Comparison of ENCODE assay signal across 12 cellular contexts in the genomic region with DNA sequence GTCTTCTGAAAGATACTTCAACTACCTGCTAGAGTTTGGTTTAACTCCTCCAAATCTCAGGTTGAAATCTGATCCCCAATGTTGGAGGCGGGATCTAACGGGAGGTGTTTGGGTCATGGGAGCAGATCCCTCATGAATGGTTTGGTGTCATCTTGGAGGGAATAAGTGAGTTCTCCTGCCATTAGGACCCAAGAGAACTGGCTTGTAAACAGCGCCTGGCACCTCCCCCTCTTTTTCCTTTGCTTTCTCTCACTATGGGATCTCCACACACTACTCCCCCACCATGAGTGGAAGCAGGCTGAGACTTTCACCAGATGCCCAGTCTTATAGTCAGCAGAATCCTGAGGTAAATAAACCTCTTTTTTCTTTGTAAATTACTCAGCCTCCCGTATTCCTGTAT. TPM values are rescaled to one million over a fixed set of nuclear protein-coding genes. Genes with fewer than 3 reads are reported as not detected.
DNase-seq lines count a peak whose midpoint lies in the region; ATAC-seq and TF ChIP-seq lines count a peak whose summit lies in the region.
"Had no signal": no experiment of that assay in that cellular context is flagged by ENCODE, and none has a peak within 500 bp of the region (broad histone marks: within the 10 kb centered on the region; RNA-seq: fewer than 3 reads in every experiment).

No MANE protein-coding gene starts in this region.

- no peak overlapping the region for H2AK5ac ChIP-seq in mesenchymal stem cell (ENCODE audit: low read length, severe bottlenecking)

- no peak overlapping the region for H3K4ac ChIP-seq in mesenchymal stem cell (ENCODE audit: low read depth in 1 of 2, low read length in 2 of 2)

- H2BK120ac ChIP-seq in mesenchymal stem cell (ENCODE audit: low read depth, low read length): no peak overlapping the region

- no peak for ATAC-seq in DND-41 (ENCODE audit: insufficient read depth, low read depth)
- ATAC-seq in GM21576 (IDR thresholded peaks at IDR 0.05; ENCODE audit: unreplicated experiment): no peak

- H3K18ac ChIP-seq in mesenchymal stem cell (ENCODE audit: low read depth in 1 of 2, low read length in 2 of 2): peak overlapping the region in 1 of 2 experiments; percentile 3

- H3K4me1 ChIP-seq in DND-41 (ENCODE audit: insufficient read depth, low read length) (peaks cover 44% of the 10 kb centered on the region), HEK293 (ENCODE audit: control insufficient read depth, insufficient read depth, low read length) (peaks cover 30% of the 10 kb centered on the region), mesenchymal stem cell (ENCODE audit: control insufficient read depth, insufficient read depth, low read depth, low read length) (peaks cover 4% of the 10 kb centered on the region), SJCRH30 (peaks cover 2% of the 10 kb centered on the region; the same call in 1 of the 2 replicates)

- no peaks in the 10 kb centered on the region for H3K27me3 ChIP-seq in DND-41 (ENCODE audit: insufficient read depth, low read length, poor library complexity)
- no peaks in the 10 kb centered on the region for H3K27me3 ChIP-seq in mesenchymal stem cell (ENCODE audit: control insufficient read depth in 1 of 2, insufficient read depth in 1 of 2, low read length in 2 of 2)
- H3K27me3 ChIP-seq in SJCRH30: no peaks in the 10 kb centered on the region

- POLR2A ChIA-PET in HEK293 (lab: Yijun Ruan, JAX): no interaction called here

- H4K91ac ChIP-seq in mesenchymal stem cell (ENCODE audit: low read length): no peak overlapping the region

- peaks cover 75% of the 10 kb centered on the region for H3K79me2 ChIP-seq in DND-41 (ENCODE audit: insufficient read depth, low read length)

- H3K4me3 ChIP-seq in DND-41 (ENCODE audit: low read depth in 1 of 2, low read length in 2 of 2): peak overlapping the region in 1 of 2 experiments; percentile 27; a peak in 1 of 4 replicates
- no peak overlapping the region for H3K4me3 ChIP-seq in HEK293 (ENCODE audit: low read depth, low read length)
- no peak overlapping the region for H3K4me3 ChIP-seq in mesenchymal stem cell (ENCODE audit: insufficient read depth in 1 of 2, low read depth in 1 of 2, low read length in 2 of 2)
- no peak overlapping the region for H3K4me3 ChIP-seq in SJCRH30
- H3K4me3 ChIP-seq: thoracic aorta had no signal

- CTCF ChIA-PET in HEK293 (lab: Yijun Ruan, JAX): interaction anchor here (0.6 kb wide), 1 partner anchor 334 kb away, joined by 3 read pairs; no protein-coding TSS in a partner anchor

- no peaks in the 10 kb centered on the region for H3K9me3 Mint-ChIP-seq in activated naive CD8-positive, alpha-beta T cell (ENCODE audit: low read depth)
- H3K9me3 Mint-ChIP-seq: activated naive CD8-positive, alpha-beta T cell treated with anti-CD3 and anti-CD28 coated beads, Interleukin-2, amount 10 ng/mL, durations not matched to agents 7 days and 5 days had no signal

- no peaks in the 10 kb centered on the region for H3K27me3 Mint-ChIP-seq in activated naive CD8-positive, alpha-beta T cell
- H3K27me3 Mint-ChIP-seq: activated naive CD8-positive, alpha-beta T cell treated with anti-CD3 and anti-CD28 coated beads, Interleukin-2, amount 10 ng/mL, durations not matched to agents 7 days and 5 days had no signal

- H4K20me1 ChIP-seq in DND-41 (ENCODE audit: insufficient read depth, low read length): peaks cover 39% of the 10 kb centered on the region; the same call in 1 of the 2 replicates

- no peak overlapping the region for H3K27ac Mint-ChIP-seq in activated naive CD8-positive, alpha-beta T cell
- H3K27ac Mint-ChIP-seq: activated naive CD8-positive, alpha-beta T cell treated with anti-CD3 and anti-CD28 coated beads, Interleukin-2, amount 10 ng/mL, durations not matched to agents 7 days and 5 days had no signal

- no peak overlapping the region for H2BK5ac ChIP-seq in mesenchymal stem cell (ENCODE audit: low read depth, low read length, poor library complexity, severe bottlenecking)

- H3K9ac ChIP-seq in DND-41 (ENCODE audit: low read depth, low read length): no peak overlapping the region
- H3K9ac ChIP-seq in mesenchymal stem cell (ENCODE audit: low read length): no peak overlapping the region

- H3K36me3 ChIP-seq in DND-41 (ENCODE audit: insufficient read depth, low read length) (peaks cover 18% of the 10 kb centered on the region; the same call in 1 of the 2 replicates), HEK293 (ENCODE audit: control insufficient read depth in 2 of 2, insufficient read depth in 1 of 2, low read length in 2 of 2) (peaks cover 0 to 8% of the 10 kb centered on the region in 2 experiments; a peak in 1 of 3 replicates), mesenchymal stem cell (ENCODE audit: control insufficient read depth in 1 of 2, insufficient read depth in 2 of 2, low read depth in 1 of 2, low read length in 2 of 2) (peaks cover 0 to 12% of the 10 kb centered on the region in 2 experiments), SJCRH30 (peaks cover 17% of the 10 kb centered on the region)
- H3K36me3 ChIP-seq: thoracic aorta had no signal

- peaks cover 1% of the 10 kb centered on the region for H3K79me1 ChIP-seq in mesenchymal stem cell (replicated peaks; ENCODE audit: low read length, poor library complexity, severe bottlenecking)

- 93% methylated on average over 3 of the region's 4 CpGs for WGBS in mesenchymal stem cell

- H2BK15ac ChIP-seq in mesenchymal stem cell (ENCODE audit: low read depth, poor library complexity, severe bottlenecking): no peak overlapping the region

- no peak overlapping the region for H3K14ac ChIP-seq in mesenchymal stem cell (ENCODE audit: low read length in 2 of 2)

- H3K27ac ChIP-seq in DND-41 (ENCODE audit: low read length): no peak overlapping the region
- no peak overlapping the region for H3K27ac ChIP-seq in HEK293 (ENCODE audit: extremely low read depth, low read depth, low read length)
- H3K27ac ChIP-seq in mesenchymal stem cell (ENCODE audit: low read length, poor library complexity, severe bottlenecking): no peak overlapping the region
- H3K27ac ChIP-seq in SJCRH30: no peak overlapping the region
- H3K27ac ChIP-seq: HL-60, thoracic aorta had no signal

- H2AFZ ChIP-seq in DND-41 (ENCODE audit: low read depth, low read length) (no peak overlapping the region), mesenchymal stem cell (ENCODE audit: low read depth, low read length) (no peak overlapping the region)

- DNase-seq in DND-41 (no peak), mesenchymal stem cell (peak; percentile 37), NCI-H2196 treated with DMSO at 0.1 percent for 48 hours (lab: John Stamatoyannopoulos, UW; ENCODE audit: unreplicated experiment) (no peak), SJCRH30 (no peak)
- DNase-seq: activated naive CD8-positive, alpha-beta T cell treated with anti-CD3 and anti-CD28 coated beads, Interleukin-2, amount 10 ng/mL, durations not matched to agents 7 days and 5 days; cerebellar nuclear complex; NCI-H2081 had no signal

- peak overlapping the region; percentile 70 for H3K4me2 ChIP-seq in DND-41 (ENCODE audit: insufficient read depth, low read length)
- H3K4me2 ChIP-seq in mesenchymal stem cell (ENCODE audit: low read length, poor library complexity, severe bottlenecking): no peak overlapping the region

- TF ChIP-seq CTCF in DND-41 (IDR thresholded peaks at IDR 0.05; ENCODE audit: borderline replicate concordance, extremely low read depth, low read length, poor library complexity, severe bottlenecking) (no peak), HEK293 (tag by site-specific recombination; IDR thresholded peaks at IDR 0.05) (no peak)

- no peak overlapping the region for H3K23ac ChIP-seq in mesenchymal stem cell (ENCODE audit: low read length in 2 of 2)

- H2BK12ac ChIP-seq in mesenchymal stem cell (ENCODE audit: low read length in 2 of 2): no peak overlapping the region

- peak overlapping the region; percentile 59 for H3K4me3 Mint-ChIP-seq in activated naive CD8-positive, alpha-beta T cell

- H3K36me3 Mint-ChIP-seq in activated naive CD8-positive, alpha-beta T cell: peaks cover 6% of the 10 kb centered on the region

- H4K8ac ChIP-seq in mesenchymal stem cell (ENCODE audit: low read length): no peak overlapping the region

- peaks cover 72% of the 10 kb centered on the region for H3K4me1 Mint-ChIP-seq in activated naive CD8-positive, alpha-beta T cell (ENCODE audit: low read depth)

- H3K9me3 ChIP-seq in DND-41 (ENCODE audit: insufficient read depth, low read length, severe bottlenecking) (no peaks in the 10 kb centered on the region), HEK293 (ENCODE audit: control insufficient read depth, insufficient read depth, low read depth, low read length) (no peaks in the 10 kb centered on the region), mesenchymal stem cell (ENCODE audit: control insufficient read depth, low read length) (no peaks in the 10 kb centered on the region), SJCRH30 (replicated peaks) (no peaks in the 10 kb centered on the region)
- H3K9me3 ChIP-seq: thoracic aorta had no signal

TF ChIP-seq in HEK293, 187 proteins besides CTCF, POLR2A, EP300 and RAD21 (continues in another document):
- TF ChIP-seq MEIS1 (CRISPR knock-in tag; IDR thresholded peaks at IDR 0.05; ENCODE audit: borderline replicate concordance) (no peak), ZNF24 (tag by site-specific recombination; IDR thresholded peaks at IDR 0.05) (no peak), ZSCAN16 (tag by site-specific recombination; IDR thresholded peaks at IDR 0.05) (no peak), SCRT2 (tag by site-specific recombination; IDR thresholded peaks at IDR 0.05) (no peak), GLIS2 (tag by site-specific recombination; IDR thresholded peaks at IDR 0.05) (no peak), REPIN1 (tag by site-specific recombination; IDR thresholded peaks at IDR 0.05; ENCODE audit: low read depth) (no peak), ZNF157 (tag by site-specific recombination; IDR thresholded peaks at IDR 0.05) (no peak)
- TF ChIP-seq, protein P1, sequence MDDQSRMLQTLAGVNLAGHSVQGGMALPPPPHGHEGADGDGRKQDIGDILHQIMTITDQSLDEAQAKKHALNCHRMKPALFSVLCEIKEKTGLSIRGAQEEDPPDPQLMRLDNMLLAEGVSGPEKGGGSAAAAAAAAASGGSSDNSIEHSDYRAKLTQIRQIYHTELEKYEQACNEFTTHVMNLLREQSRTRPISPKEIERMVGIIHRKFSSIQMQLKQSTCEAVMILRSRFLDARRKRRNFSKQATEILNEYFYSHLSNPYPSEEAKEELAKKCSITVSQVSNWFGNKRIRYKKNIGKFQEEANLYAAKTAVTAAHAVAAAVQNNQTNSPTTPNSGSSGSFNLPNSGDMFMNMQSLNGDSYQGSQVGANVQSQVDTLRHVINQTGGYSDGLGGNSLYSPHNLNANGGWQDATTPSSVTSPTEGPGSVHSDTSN (CRISPR knock-in tag; IDR thresholded peaks at IDR 0.05): no peak

RNA-seq across cellular contexts. Expression of a gene that starts 2.5 kb away (rescaled TPM):
- polyA plus RNA-seq in mesenchymal stem cell (2013, experiment 1 of 2): 195 TPM
- 199 TPM for polyA plus RNA-seq in mesenchymal stem cell (2013, experiment 2 of 2)
- 173 and 179 TPM in 2 replicates for total RNA-seq in SJCRH30 (2014; rRNA removed; shearing (Covaris generic))

RNA-seq across cellular contexts. Expression of a gene that starts 41.9 kb away (rescaled TPM):
- 12.2 TPM for polyA plus RNA-seq in mesenchymal stem cell (2013, experiment 1 of 2)
- polyA plus RNA-seq in mesenchymal stem cell (2013, experiment 2 of 2): 14.2 TPM
- total RNA-seq in SJCRH30 (2014; rRNA removed; shearing (Covaris generic)): 33.4 and 47.3 TPM in 2 replicates

RNA-seq across cellular contexts. Expression of a gene that starts 50.1 kb away (rescaled TPM):
- polyA plus RNA-seq in mesenchymal stem cell (2013, experiment 1 of 2): 44.1 TPM
- polyA plus RNA-seq in mesenchymal stem cell (2013, experiment 2 of 2): 45.1 TPM
- 68.5 and 74.3 TPM in 2 replicates for total RNA-seq in SJCRH30 (2014; rRNA removed; shearing (Covaris generic))
